ENCODE assay signal across 8 cellular contexts in the genomic region with DNA sequence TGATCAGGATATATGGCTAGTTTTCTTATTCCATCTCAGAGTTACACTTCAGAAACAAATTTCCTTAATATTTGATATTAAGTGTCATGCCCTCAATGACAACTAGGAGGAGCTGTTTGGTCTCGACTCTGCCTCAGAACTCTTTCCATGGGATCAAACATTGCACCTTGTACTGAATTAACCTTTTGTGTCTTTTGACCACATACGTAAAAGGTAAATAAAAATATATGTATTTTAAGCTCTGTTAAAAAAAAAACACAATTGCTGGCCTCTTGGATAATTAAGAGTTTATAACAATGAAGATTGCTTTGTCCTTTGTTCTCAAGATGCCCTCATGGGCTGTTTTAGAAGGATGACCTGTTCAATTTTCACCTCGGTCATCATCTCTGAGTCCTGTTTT. TPM values are rescaled to one million over a fixed set of nuclear protein-coding genes. Genes with fewer than 3 reads are reported as not detected.
DNase-seq lines count a peak whose midpoint lies in the region; ATAC-seq and TF ChIP-seq lines count a peak whose summit lies in the region.

No MANE protein-coding gene starts in this region.

- H3K9me3 Mint-ChIP-seq in effector memory CD8-positive, alpha-beta T cell = no peaks in the 10 kb centered on the region
- no peaks in the 10 kb centered on the region for H3K9me3 Mint-ChIP-seq in stimulated activated naive CD8-positive, alpha-beta T cell treated with anti-CD3 and anti-CD28 coated beads, Interleukin-15, amount 100 ng/mL, for 72 hours

- no peak overlapping the region for H3K4me3 ChIP-seq in neutrophil (ENCODE audit: low read depth in 1 of 2, low read length in 1 of 2)

- H3K27me3 Mint-ChIP-seq in effector memory CD8-positive, alpha-beta T cell = peaks cover 11 to 19% of the 10 kb centered on the region in 2 donors
- peaks cover 14% of the 10 kb centered on the region for H3K27me3 Mint-ChIP-seq in stimulated activated naive CD8-positive, alpha-beta T cell treated with anti-CD3 and anti-CD28 coated beads, Interleukin-15, amount 100 ng/mL, for 72 hours

- DNase-seq in Right ventricle myocardium superior = no peak
- DNase-seq in left ventricle myocardium superior = no peak
- peak; percentile 44 for DNase-seq in NCI-H2227 (lab: John Stamatoyannopoulos, UW; ENCODE audit: unreplicated experiment)
- DNase-seq in effector memory CD8-positive, alpha-beta T cell = no peak
- DNase-seq in stimulated activated naive CD8-positive, alpha-beta T cell treated with anti-CD3 and anti-CD28 coated beads, Interleukin-15, amount 100 ng/mL, for 72 hours = no peak

- no peak overlapping the region for H3K27ac ChIP-seq in neutrophil

- H3K4me1 Mint-ChIP-seq in effector memory CD8-positive, alpha-beta T cell (ENCODE audit: low read depth in 2 of 2) = no peaks in the 10 kb centered on the region
- H3K4me1 Mint-ChIP-seq in stimulated activated naive CD8-positive, alpha-beta T cell treated with anti-CD3 and anti-CD28 coated beads, Interleukin-15, amount 100 ng/mL, for 72 hours = no peaks in the 10 kb centered on the region

- no peaks in the 10 kb centered on the region for H3K4me1 ChIP-seq in neutrophil (ENCODE audit: control insufficient read depth in 1 of 2, insufficient read depth in 1 of 2, low read depth in 1 of 2, low read length in 1 of 2)

- peak; percentile 18 for TF ChIP-seq CTCF in neutrophil (IDR thresholded peaks at IDR 0.05)

- no peak overlapping the region for H3K4me3 Mint-ChIP-seq in effector memory CD8-positive, alpha-beta T cell
- no peak overlapping the region for H3K4me3 Mint-ChIP-seq in stimulated activated naive CD8-positive, alpha-beta T cell treated with anti-CD3 and anti-CD28 coated beads, Interleukin-15, amount 100 ng/mL, for 72 hours

- no peaks in the 10 kb centered on the region for H3K36me3 ChIP-seq in neutrophil

- H3K9me3 ChIP-seq in neutrophil = no peaks in the 10 kb centered on the region

- H3K27ac Mint-ChIP-seq in effector memory CD8-positive, alpha-beta T cell = no peak overlapping the region
- H3K27ac Mint-ChIP-seq in stimulated activated naive CD8-positive, alpha-beta T cell treated with anti-CD3 and anti-CD28 coated beads, Interleukin-15, amount 100 ng/mL, for 72 hours = no peak overlapping the region

- peaks cover 36% of the 10 kb centered on the region for H3K27me3 ChIP-seq in neutrophil

- intact Hi-C loops in Right ventricle myocardium superior (cut with DNase I) = no loop called here
- intact Hi-C loops in left ventricle myocardium superior (cut with micrococcal nuclease) = loop anchor here (10.0 kb wide), 1 partner anchor 460 kb away; no protein-coding TSS in a partner anchor

- no peaks in the 10 kb centered on the region for H3K36me3 Mint-ChIP-seq in effector memory CD8-positive, alpha-beta T cell (ENCODE audit: insufficient read depth)

- peak; percentile 25 for ATAC-seq in Right ventricle myocardium superior (ENCODE audit: poor library complexity)
- no peak for ATAC-seq in left ventricle myocardium superior
- peak; percentile 61 for ATAC-seq in HG02642 (IDR thresholded peaks at IDR 0.05; ENCODE audit: poor library complexity, unreplicated experiment)
- peak; percentile 37 for ATAC-seq in effector memory CD8-positive, alpha-beta T cell (replicated peaks)
- ATAC-seq in stimulated activated naive CD8-positive, alpha-beta T cell treated with anti-CD3 and anti-CD28 coated beads, Interleukin-15, amount 100 ng/mL, for 72 hours = no peak
- no peak for ATAC-seq in HG02981 (IDR thresholded peaks at IDR 0.05; ENCODE audit: unreplicated experiment)

RNA-seq across cellular contexts. Expression of gene FN1, which starts 18.7 kb away (rescaled TPM):
- total RNA-seq in Right ventricle myocardium superior (77.7 TPM), left ventricle myocardium superior (68.9 TPM)

Comparison
In these comparisons a context has a peak if more than half of its experiments do, and no peak if none do; other contexts are left out.
1. ATAC-seq: peak in Right ventricle myocardium superior (single experiment), HG02642 (single experiment) and effector memory CD8-positive, alpha-beta T cell (single experiment); none in left ventricle myocardium superior (single experiment), stimulated activated naive CD8-positive, alpha-beta T cell treated with anti-CD3 and anti-CD28 coated beads, Interleukin-15, amount 100 ng/mL, for 72 hours (single experiment) and HG02981 (single experiment).